In the genomic region with DNA sequence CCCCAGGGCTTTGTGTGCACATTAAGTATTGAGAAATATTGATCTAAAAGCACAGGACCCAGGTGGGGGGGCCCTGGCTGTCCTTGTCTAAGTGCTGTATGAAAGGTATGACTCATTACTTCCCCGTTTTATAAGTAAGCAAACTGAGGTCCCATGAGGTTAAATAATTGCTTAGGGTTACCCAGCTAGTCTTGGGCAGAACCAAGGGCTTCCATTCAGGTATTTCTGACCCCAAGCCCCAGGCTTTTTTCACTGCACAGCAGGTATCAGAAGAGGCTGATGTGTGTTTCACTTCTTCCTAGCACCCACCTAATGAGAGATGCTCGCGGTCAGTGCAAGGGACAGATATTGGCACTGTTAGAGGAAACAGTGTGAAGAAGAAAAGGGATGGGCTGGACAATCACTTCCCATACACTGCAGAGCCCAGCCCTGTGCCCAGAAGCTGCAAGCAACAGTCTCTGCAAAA, we compare ENCODE assay signal across 9 cellular contexts. TPM values are rescaled to one million over a fixed set of nuclear protein-coding genes. Genes with fewer than 3 reads are reported as not detected.
A peak's percentile ranks its signal among the peaks of the same experiment; 100 is the strongest.
DNase-seq lines count a peak whose midpoint lies in the region; ATAC-seq and TF ChIP-seq lines count a peak whose summit lies in the region.
"Had no signal": no experiment of that assay in that cellular context is flagged by ENCODE, and none has a peak within 500 bp of the region (broad histone marks: within the 10 kb centered on the region; RNA-seq: fewer than 3 reads in every experiment).

No MANE protein-coding gene starts in this region.

- H3K27ac ChIP-seq in right cardiac atrium (ENCODE audit: low read length) (no peak overlapping the region), aorta (ENCODE audit: low read depth in 1 of 2, low read length in 2 of 2) (peak overlapping the region in 1 of 2 donors; percentile 92)

- H3K27me3 ChIP-seq in right cardiac atrium (ENCODE audit: control insufficient read depth, insufficient read depth) (no peaks in the 10 kb centered on the region), aorta (ENCODE audit: control insufficient read depth in 1 of 2, insufficient read depth in 2 of 2, low read length in 1 of 2) (no peaks in the 10 kb centered on the region)

- peak; percentile 57 to 59 for DNase-seq in activated CD4-positive, alpha-beta T cell treated with anti-CD3 and anti-CD28 coated beads, Interleukin-2, amount 50 U/mL, for 4 hours
- DNase-seq in right cardiac atrium (peak in 1 of 3 donors; percentile 43), aorta (no peak), NCI-H1105 treated with DMSO at 0.1 percent for 48 hours (lab: John Stamatoyannopoulos, UW) (no peak), Ammon's horn (ENCODE audit: low spot score) (no peak)

- H3K36me3 ChIP-seq in aorta (ENCODE audit: control insufficient read depth in 1 of 2, insufficient read depth in 2 of 2, low read length in 1 of 2), result peaks cover 10 to 14% of the 10 kb centered on the region in 2 donors

- H3K4me1 ChIP-seq in right cardiac atrium (ENCODE audit: control insufficient read depth, insufficient read depth, low read length) (peaks cover 7% of the 10 kb centered on the region), aorta (ENCODE audit: control insufficient read depth in 1 of 2, insufficient read depth in 2 of 2, low read length in 2 of 2) (peaks cover 0 to 7% of the 10 kb centered on the region in 2 donors)

- ATAC-seq in GM19351 (IDR thresholded peaks at IDR 0.05; ENCODE audit: unreplicated experiment) (peak; percentile 42), HG03135 (IDR thresholded peaks at IDR 0.05; ENCODE audit: unreplicated experiment) (peak; percentile 45), right cardiac atrium (peak; percentile 47 to 61), aorta (ENCODE audit: low FRiP score) (peak; percentile 41), SK-N-SH treated with all-trans-retinoic acid at 6 μM for 48 hours (no peak)
- ATAC-seq: Panc1 had no signal

- intact Hi-C loops in right cardiac atrium (cut with DNase I), result no loop called here
- intact Hi-C loops in aorta (cut with DNase I), result loop anchor here in 1 of 2 donors (5.0 kb wide), 1 partner anchor 35 kb away; no protein-coding TSS in a partner anchor

- no peaks in the 10 kb centered on the region for H3K9me3 ChIP-seq in right cardiac atrium (ENCODE audit: control insufficient read depth, low read length)
- no peaks in the 10 kb centered on the region for H3K9me3 ChIP-seq in aorta (ENCODE audit: control insufficient read depth, low read length)

- H3K4me3 ChIP-seq in right cardiac atrium (ENCODE audit: low read length) (no peak overlapping the region), aorta (ENCODE audit: low read length in 2 of 2) (no peak overlapping the region)

- 39% methylated on average over 3 of the region's 3 CpGs for WGBS in right cardiac atrium
- WGBS in aorta, 2 donors, result 38 to 42% methylated on average over 3 of the region's 3 CpGs

TF ChIP-seq in SK-N-SH treated with all-trans-retinoic acid at 6 μM for 48 hours, 23 proteins besides CTCF, POLR2A, EP300 and RAD21:
- no peak for TF ChIP-seq TOX (CRISPR knock-in tag; IDR thresholded peaks at IDR 0.05; ENCODE audit: borderline replicate concordance)
- TF ChIP-seq ESRRG (CRISPR knock-in tag; IDR thresholded peaks at IDR 0.05), result no peak
- no peak for TF ChIP-seq ZNF8 (CRISPR knock-in tag; IDR thresholded peaks at IDR 0.05)

RNA-seq across cellular contexts. Expression of a gene that starts 4.7 kb away (rescaled TPM):
- total RNA-seq in right cardiac atrium, result 10 to 100 TPM in 3 of 4 donors, 1 to 10 TPM in 1; 8.6 to 17.4 (median 15.0) TPM
- polyA plus RNA-seq in right cardiac atrium, result 7.1 TPM
- 100 to 1,000 TPM; 126 to 284 TPM for total RNA-seq in aorta
- 10 to 100 TPM; 50.7 to 66.4 TPM for polyA plus RNA-seq in aorta

Comparison
In these comparisons a context has a peak if more than half of its experiments do, and no peak if none do; other contexts are left out.
1. DNase-seq: peak in activated CD4-positive, alpha-beta T cell treated with anti-CD3 and anti-CD28 coated beads, Interleukin-2, amount 50 U/mL, for 4 hours (2 of 2); none in aorta (0 of 2), NCI-H1105 treated with DMSO at 0.1 percent for 48 hours (single experiment) and Ammon's horn (single experiment).
2. RNA of a gene that starts 4.7 kb away (total RNA-seq): 126 to 284 TPM in aorta; 8.6 to 17.4 TPM in right cardiac atrium; every median in the first group is over 4 times any median in the second.